Comparison of ENCODE assay signal across 8 cellular contexts in the genomic region with DNA sequence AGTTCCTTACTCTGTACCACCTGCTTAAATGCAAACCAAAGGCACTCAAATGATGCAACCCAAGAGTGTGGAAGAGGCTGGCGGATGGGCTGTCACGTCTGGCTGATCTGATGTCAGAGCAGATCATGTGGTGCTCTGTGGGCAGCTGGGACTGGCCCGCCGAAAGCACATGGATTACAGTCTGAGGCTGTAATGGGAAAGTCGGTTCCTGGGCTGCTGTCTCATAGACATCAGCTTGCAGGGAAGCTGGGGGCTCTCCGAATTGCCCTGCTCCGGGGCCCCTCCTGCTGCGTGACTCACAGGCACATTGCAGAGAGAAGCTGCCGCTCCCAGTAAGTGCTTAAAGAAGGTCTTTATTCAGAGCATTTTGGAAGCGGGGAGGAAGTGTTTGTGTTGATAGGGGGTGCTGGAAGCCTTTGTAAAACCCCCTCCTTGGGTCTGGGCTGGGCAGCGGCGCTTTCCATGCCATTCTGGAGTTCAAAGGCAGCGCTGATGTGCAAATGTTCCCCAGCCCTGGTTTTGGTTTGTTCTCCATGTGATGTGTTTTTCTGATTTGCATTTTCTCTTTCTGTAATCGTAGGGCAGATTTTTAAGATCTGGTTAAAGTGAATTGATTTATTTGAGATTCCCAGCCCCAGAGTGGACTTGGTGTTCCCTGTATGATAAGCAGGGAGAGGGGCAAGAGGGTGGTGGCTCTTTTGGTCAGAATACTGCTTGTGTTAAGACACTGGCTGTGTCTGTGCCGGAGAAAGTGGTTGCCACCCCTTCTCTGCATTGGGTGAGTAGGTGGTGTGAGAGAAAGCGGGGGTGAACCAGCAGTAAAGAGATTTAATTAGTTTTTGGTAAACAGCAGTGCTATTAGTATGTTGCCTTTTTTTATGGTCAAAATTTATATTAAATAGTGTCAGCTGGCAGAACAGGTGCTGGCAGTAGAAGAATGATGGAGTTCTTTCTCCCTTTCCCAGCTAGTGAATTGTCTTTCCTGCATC.
DNase-seq lines count a peak whose midpoint lies in the region; ATAC-seq, FAIRE-seq and TF ChIP-seq lines count a peak whose summit lies in the region.

No MANE protein-coding gene starts in this region.

- peak overlapping the region; percentile 100 for H3K27ac Mint-ChIP-seq in astrocyte (ENCODE audit: unreplicated experiment)

- no peaks in the 10 kb centered on the region for H3K36me3 ChIP-seq in astrocyte (ENCODE audit: insufficient read depth, low read length)

- H3K4me3 Mint-ChIP-seq in astrocyte (ENCODE audit: unreplicated experiment), result peak overlapping the region; percentile 99

- H3K36me3 Mint-ChIP-seq in astrocyte (ENCODE audit: low read depth, unreplicated experiment), result no peaks in the 10 kb centered on the region

- no peaks in the 10 kb centered on the region for H3K9me3 Mint-ChIP-seq in astrocyte (ENCODE audit: unreplicated experiment)

- peaks cover 26% of the 10 kb centered on the region for H3K4me1 Mint-ChIP-seq in astrocyte (ENCODE audit: low read depth, unreplicated experiment)

- H3K4me3 ChIP-seq in astrocyte (ENCODE audit: insufficient read depth, low read depth, low read length), result peak overlapping the region; percentile 73
- peak overlapping the region; percentile 73 for H3K4me3 ChIP-seq in retinal pigment epithelial cell (ENCODE audit: low read length)

- H3K9ac ChIP-seq in astrocyte (ENCODE audit: low read length), result peak overlapping the region; percentile 83

- ATAC-seq in GM21526 (IDR thresholded peaks at IDR 0.05; ENCODE audit: low FRiP score, unreplicated experiment), result peak; percentile 96

- no peaks in the 10 kb centered on the region for H4K20me1 ChIP-seq in astrocyte (ENCODE audit: insufficient read depth, low read length)

- H3K27ac ChIP-seq in astrocyte (ENCODE audit: low read depth, low read length), result peak overlapping the region; percentile 46

- no peaks in the 10 kb centered on the region for H3K79me2 ChIP-seq in astrocyte (ENCODE audit: insufficient read depth, low read length)

- H3K4me2 ChIP-seq in astrocyte (ENCODE audit: low read length), result peak overlapping the region; percentile 92

- no peaks in the 10 kb centered on the region for H3K9me3 ChIP-seq in astrocyte (ENCODE audit: insufficient read depth, low read depth, low read length)

- H3K27me3 ChIP-seq in astrocyte (ENCODE audit: insufficient read depth, low read length), result no peaks in the 10 kb centered on the region

- TF ChIP-seq CTCF in astrocyte (IDR thresholded peaks at IDR 0.05; ENCODE audit: insufficient read depth, low read depth, low read length) (no peak), retinal pigment epithelial cell (conservative IDR thresholded peaks at IDR 0.05; ENCODE audit: low read depth, low read length) (no peak)

- DNase-seq in GM04503 (ENCODE audit: low read depth), result peak; percentile 51
- DNase-seq in HT-29 (ENCODE audit: low spot score), result peak; percentile 8
- peak; percentile 42 for DNase-seq in OCI-M2 (lab: John Stamatoyannopoulos, UW; ENCODE audit: unreplicated experiment)
- peak; percentile 86 for DNase-seq in astrocyte (ENCODE audit: low read depth)
- peak; percentile 83 to 89 for DNase-seq in hippocampal formation (lab: John Stamatoyannopoulos, UW)
- peak; percentile 95 for DNase-seq in retinal pigment epithelial cell (ENCODE audit: low read depth)
- no peak for DNase-seq in NCI-H774 (lab: John Stamatoyannopoulos, UW)

- no peak for FAIRE-seq in astrocyte (lab: Jason Lieb, UNC)

- H3K4me1 ChIP-seq in astrocyte (ENCODE audit: insufficient read depth, low read length), result peaks cover 5% of the 10 kb centered on the region

- H3K27me3 Mint-ChIP-seq in astrocyte (ENCODE audit: low read depth, unreplicated experiment), result no peaks in the 10 kb centered on the region

- peak overlapping the region; percentile 73 for H2AFZ ChIP-seq in astrocyte (ENCODE audit: low read depth, low read length)
